Comparison of ENCODE assay signal across 9 cellular contexts in genomic region chr6:56849876-56850275, GRCh38.
DNase-seq lines count a peak whose midpoint lies in the region; TF ChIP-seq lines count a peak whose summit lies in the region.
"Had no signal": no experiment of that assay in that cellular context is flagged by ENCODE, and none has a peak within 500 bp of the region (broad histone marks: within the 10 kb centered on the region; RNA-seq: fewer than 3 reads in every experiment).

No MANE protein-coding gene starts in this region.

- H3K36me3 ChIP-seq in rectal smooth muscle tissue (ENCODE audit: control insufficient read depth, insufficient read depth, low read length), result no peaks in the 10 kb centered on the region

- H3K27ac ChIP-seq in rectal smooth muscle tissue (ENCODE audit: low read depth, low read length), result peak overlapping the region; percentile 42

- H3K4me3 ChIP-seq in fibroblast of the aortic adventitia (ENCODE audit: low read depth, low read length) (peak overlapping the region; percentile 73), rectal smooth muscle tissue (ENCODE audit: low read length) (no peak overlapping the region)

- H3K4me1 ChIP-seq in rectal smooth muscle tissue (ENCODE audit: control insufficient read depth, insufficient read depth, low read length), result peaks cover 2% of the 10 kb centered on the region

- no peak for TF ChIP-seq CTCF in fibroblast of the aortic adventitia (IDR thresholded peaks at IDR 0.05; ENCODE audit: insufficient read depth, low read length)

- TF ChIP-seq POLR2A in Raji (IDR thresholded peaks at IDR 0.05; ENCODE audit: insufficient read depth, low read depth, low read length), result 0 out of 2 replicates have a peak, but pooled peaks have one; percentile 22

- H3K27me3 ChIP-seq in rectal smooth muscle tissue (ENCODE audit: control insufficient read depth, insufficient read depth, low read length), result no peaks in the 10 kb centered on the region

- DNase-seq in GM04504 (ENCODE audit: low read depth), result peak; percentile 42
- peak; percentile 68 for DNase-seq in fibroblast of the aortic adventitia (ENCODE audit: low read depth)
- no peak for DNase-seq in NCI-H526 treated with DMSO at 0.1 percent for 48 hours (lab: John Stamatoyannopoulos, UW)
- no peak for DNase-seq in RPMI8226
- no peak for DNase-seq in putamen (ENCODE audit: low spot score)
- no peak for DNase-seq in SHP77 (lab: John Stamatoyannopoulos, UW)
- DNase-seq: NCI-H1436 had no signal

- H3K9ac ChIP-seq in rectal smooth muscle tissue (ENCODE audit: low read length), result no peak overlapping the region

Comparison
In these comparisons a context has a peak if more than half of its experiments do, and no peak if none do; other contexts are left out.
1. DNase-seq: peak in GM04504 (single experiment) and fibroblast of the aortic adventitia (single experiment); none in NCI-H526 treated with DMSO at 0.1 percent for 48 hours (single experiment), RPMI8226 (single experiment), putamen (single experiment) and SHP77 (0 of 2).